Comparison of ENCODE assay signal across 12 cellular contexts in the genomic region with DNA sequence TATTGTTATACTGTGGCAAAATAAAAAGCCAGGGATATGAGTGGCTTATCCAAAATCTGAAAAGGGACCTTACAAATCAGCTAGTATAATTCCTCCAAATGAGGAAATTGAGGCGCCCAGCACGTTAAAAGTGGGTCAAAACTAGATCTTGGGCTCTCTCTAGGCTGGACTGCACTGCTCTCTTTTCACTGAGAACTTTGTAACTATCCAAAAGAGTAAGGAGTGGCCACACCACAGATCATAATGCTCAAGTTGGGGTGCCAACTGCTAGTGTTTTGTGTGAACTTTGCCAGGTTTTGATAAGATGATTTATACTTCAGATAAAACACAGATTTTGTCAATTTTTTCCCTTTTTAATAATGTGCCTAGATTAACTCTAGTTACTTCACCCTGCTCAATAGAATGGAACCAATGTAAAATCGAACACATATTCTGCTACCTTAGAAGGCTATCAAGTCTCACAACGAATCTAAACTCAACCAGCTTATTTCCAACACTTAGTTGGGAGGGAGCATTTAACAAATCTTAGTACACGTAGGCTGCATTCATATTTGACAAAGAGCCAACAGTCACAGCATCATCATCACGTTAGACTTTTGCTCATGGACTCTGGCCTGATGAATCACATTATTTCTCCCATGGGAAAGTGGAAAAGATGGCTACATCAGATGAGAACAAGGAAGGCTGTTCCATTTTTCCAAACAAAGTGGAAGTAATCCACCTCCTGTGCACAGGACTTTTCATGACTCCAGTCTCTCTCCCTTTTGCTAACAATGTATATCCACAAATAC.
A peak's percentile ranks its signal among the peaks of the same experiment; 100 is the strongest.
DNase-seq lines count a peak whose midpoint lies in the region; ATAC-seq and FAIRE-seq lines count a peak whose summit lies in the region.
"Had no signal": no experiment of that assay in that cellular context is flagged by ENCODE, and none has a peak within 500 bp of the region (broad histone marks: within the 10 kb centered on the region; RNA-seq: fewer than 3 reads in every experiment).

No MANE protein-coding gene starts in this region.

- H3K9me3 Mint-ChIP-seq in activated T-cell treated with anti-CD3 and anti-CD28 coated beads, Interleukin-2, amount 50 U/mL, for 4 hours = no peaks in the 10 kb centered on the region

- H3K4me1 Mint-ChIP-seq in activated T-cell treated with anti-CD3 and anti-CD28 coated beads, Interleukin-2, amount 50 U/mL, for 4 hours (ENCODE audit: low read depth) = no peaks in the 10 kb centered on the region
- H3K4me1 Mint-ChIP-seq: CD4-positive, CD25-positive, alpha-beta regulatory T cell had no signal

- FAIRE-seq in HTR-8/SVneo (lab: Jason Lieb, UNC) = no peak

- H3K27me3 Mint-ChIP-seq in activated T-cell treated with anti-CD3 and anti-CD28 coated beads, Interleukin-2, amount 50 U/mL, for 4 hours (ENCODE audit: low read depth) = peaks cover 1% of the 10 kb centered on the region

- H3K4me3 Mint-ChIP-seq in activated T-cell treated with anti-CD3 and anti-CD28 coated beads, Interleukin-2, amount 50 U/mL, for 4 hours = no peak overlapping the region
- H3K4me3 Mint-ChIP-seq: CD4-positive, CD25-positive, alpha-beta regulatory T cell had no signal

- no peaks in the 10 kb centered on the region for H3K36me3 Mint-ChIP-seq in activated T-cell treated with anti-CD3 and anti-CD28 coated beads, Interleukin-2, amount 50 U/mL, for 4 hours (ENCODE audit: insufficient read depth)
- H3K36me3 Mint-ChIP-seq: CD4-positive, CD25-positive, alpha-beta regulatory T cell had no signal

- no peak for ATAC-seq in HG03045 (IDR thresholded peaks at IDR 0.05; ENCODE audit: unreplicated experiment)
- ATAC-seq in activated T-cell treated with anti-CD3 and anti-CD28 coated beads, Interleukin-2, amount 50 U/mL, for 4 hours = no peak

- DNase-seq in COLO829 (ENCODE audit: low spot score) (peak; percentile 36), RPMI7951 (ENCODE audit: low read depth) (peak; percentile 62), fibroblast of peridontal ligament (ENCODE audit: extremely low read depth) (peak; percentile 97), renal cortical epithelial cell (ENCODE audit: low read depth) (peak; percentile 67), HTR-8/SVneo (ENCODE audit: insufficient read length, low spot score) (no peak), activated T-cell treated with anti-CD3 and anti-CD28 coated beads for 4 hours (no peak)
- no peak for DNase-seq in activated T-cell treated with anti-CD3 and anti-CD28 coated beads, Interleukin-2, amount 50 U/mL, for 4 hours
- DNase-seq: activated CD8-positive, alpha-beta memory T cell treated with anti-CD3 and anti-CD28 coated beads, Interleukin-2, amount 50 U/mL, for 4 hours; amygdala; CD4-positive, CD25-positive, alpha-beta regulatory T cell; left cardiac atrium had no signal

Comparison
In these comparisons a context has a peak if more than half of its experiments do, and no peak if none do; other contexts are left out.
1. DNase-seq: peak in COLO829 (single experiment), RPMI7951 (single experiment), fibroblast of peridontal ligament (single experiment) and renal cortical epithelial cell (single experiment); none in HTR-8/SVneo (single experiment), activated T-cell treated with anti-CD3 and anti-CD28 coated beads for 4 hours (single experiment) and activated T-cell treated with anti-CD3 and anti-CD28 coated beads, Interleukin-2, amount 50 U/mL, for 4 hours (single experiment).